ENCODE assay signal across 21 cellular contexts in the genomic region with DNA sequence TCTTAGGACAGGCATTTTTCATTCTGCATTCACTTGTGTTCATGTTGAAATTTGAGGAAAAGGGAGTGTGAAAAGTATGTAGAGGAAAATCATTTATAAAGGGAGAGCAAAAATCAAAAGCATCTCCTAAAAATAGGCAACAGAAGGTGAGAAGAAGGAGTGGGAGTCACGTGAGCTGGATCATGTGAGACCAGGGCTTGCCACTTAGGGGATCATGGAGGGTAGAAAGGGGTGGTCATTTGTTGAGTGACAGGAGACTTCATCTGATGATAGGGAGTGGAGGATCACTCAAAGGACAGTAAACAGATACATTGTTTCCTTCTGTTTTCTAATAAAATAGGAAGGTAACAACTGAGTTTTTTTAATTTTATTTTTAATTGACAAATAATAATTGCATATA. TPM values are rescaled to one million over a fixed set of nuclear protein-coding genes. Genes with fewer than 3 reads are reported as not detected.
"Had no signal": no experiment of that assay in that cellular context is flagged by ENCODE, and none has a peak within 500 bp of the region (broad histone marks: within the 10 kb centered on the region; RNA-seq: fewer than 3 reads in every experiment).

No MANE protein-coding gene starts in this region.

- H3K27ac Mint-ChIP-seq: endodermal cell; naive thymus-derived CD4-positive, alpha-beta T cell; nephron progenitor cell; progenitor cell of endocrine pancreas; stimulated activated naive B cell treated with anti-CD40 and anti-IgM and Interleukin-4, amounts not matched to agents 10 μg/mL and 1 μg/mL and 100 μg/mL, for 72 hours had no signal

- H3K4me3 Mint-ChIP-seq: endodermal cell; naive thymus-derived CD4-positive, alpha-beta T cell; nephron progenitor cell; stimulated activated naive B cell treated with anti-CD40 and anti-IgM and Interleukin-4, amounts not matched to agents 10 μg/mL and 1 μg/mL and 100 μg/mL, for 72 hours had no signal

- H3K9me3 ChIP-seq: neutrophil, ovary had no signal

- H3K27me3 Mint-ChIP-seq: progenitor cell of endocrine pancreas had no signal

- H3K27ac ChIP-seq: foreskin keratinocyte, neutrophil, ovary, skin epidermis had no signal

- H3K36me3 Mint-ChIP-seq: naive thymus-derived CD4-positive, alpha-beta T cell; stimulated activated naive B cell treated with anti-CD40 and anti-IgM and Interleukin-4, amounts not matched to agents 10 μg/mL and 1 μg/mL and 100 μg/mL, for 72 hours had no signal

- DNase-seq: caudate nucleus; effector CD4-positive, alpha-beta T cell; endodermal cell; erythroblast; foreskin keratinocyte; head of caudate nucleus; mesendoderm; naive thymus-derived CD4-positive, alpha-beta T cell; nephron progenitor cell; ovary; stimulated activated CD4-positive, alpha-beta T cell treated with anti-CD3 and anti-CD28 coated beads, Interleukin-2, amount 100 ng/mL, for 24 hours; stimulated activated CD4-positive, alpha-beta T cell treated with anti-CD3 and anti-CD28 coated beads, Interleukin-4, amount 100 ng/mL, for 4 hours; stimulated activated naive B cell treated with anti-CD40 and anti-IgM and Interleukin-4, amounts not matched to agents 10 μg/mL and 1 μg/mL and 100 μg/mL, for 72 hours; trophoblast cell had no signal

- H3K36me3 ChIP-seq: neutrophil, ovary had no signal

- H3K4me3 ChIP-seq: coronary artery, ovary, skin epidermis had no signal

- H3K4me1 ChIP-seq: foreskin keratinocyte had no signal

- FAIRE-seq: endothelial cell of umbilical vein, keratinocyte had no signal

- H3K27me3 ChIP-seq: ovary had no signal

- H3K4me1 Mint-ChIP-seq: endodermal cell; naive thymus-derived CD4-positive, alpha-beta T cell; nephron progenitor cell; stimulated activated naive B cell treated with anti-CD40 and anti-IgM and Interleukin-4, amounts not matched to agents 10 μg/mL and 1 μg/mL and 100 μg/mL, for 72 hours had no signal

- ATAC-seq: foreskin keratinocyte; naive thymus-derived CD4-positive, alpha-beta T cell; sciatic nerve; stimulated activated naive B cell treated with anti-CD40 and anti-IgM and Interleukin-4, amounts not matched to agents 10 μg/mL and 1 μg/mL and 100 μg/mL, for 72 hours had no signal

RNA-seq across cellular contexts. Expression of a gene that starts 17.1 kb away (rescaled TPM):
- total RNA-seq: naive thymus-derived CD4-positive, alpha-beta T cell had no signal
- polyA plus RNA-seq: naive thymus-derived CD4-positive, alpha-beta T cell had no signal
